33 cellular contexts compared by ENCODE assay signal in genomic region chr1:54679706-54680105, GRCh38. TPM values are rescaled to one million over a fixed set of nuclear protein-coding genes. Genes with fewer than 3 reads are reported as not detected.
"Had no signal": no experiment of that assay in that cellular context is flagged by ENCODE, and none has a peak within 500 bp of the region (broad histone marks: within the 10 kb centered on the region; RNA-seq: fewer than 3 reads in every experiment).

No MANE protein-coding gene starts in this region.

- FAIRE-seq: astrocyte, colon had no signal

- H3K4me3 ChIP-seq: esophagus muscularis mucosa, gastrocnemius medialis had no signal

- H3K36me3 Mint-ChIP-seq: activated naive CD8-positive, alpha-beta T cell; WTC11 had no signal

- H3K4me1 ChIP-seq: foreskin keratinocyte, gastrocnemius medialis had no signal

- H3K27ac Mint-ChIP-seq: activated CD8-positive, alpha-beta T cell treated with anti-CD3 and anti-CD28 coated beads for 36 hours; activated naive CD8-positive, alpha-beta T cell; activated T-helper 17 cell treated with anti-CD3 and anti-CD28 coated beads, Interleukin-2, amount 50 U/mL, for 72 hours; effector memory CD8-positive, alpha-beta T cell; WTC11 had no signal

- H3K4me1 Mint-ChIP-seq: activated T-helper 17 cell treated with anti-CD3 and anti-CD28 coated beads, Interleukin-2, amount 50 U/mL, for 72 hours; central memory CD8-positive, alpha-beta T cell had no signal

- H3K27me3 Mint-ChIP-seq: activated CD8-positive, alpha-beta T cell treated with anti-CD3 and anti-CD28 coated beads for 36 hours; activated naive CD8-positive, alpha-beta T cell; activated T-helper 17 cell treated with anti-CD3 and anti-CD28 coated beads, Interleukin-2, amount 50 U/mL, for 72 hours; central memory CD8-positive, alpha-beta T cell; effector memory CD8-positive, alpha-beta T cell had no signal

- H3K9me3 Mint-ChIP-seq: activated CD8-positive, alpha-beta T cell treated with anti-CD3 and anti-CD28 coated beads for 36 hours; activated T-cell treated with anti-CD3 and anti-CD28 coated beads, Interleukin-2, amount 50 U/mL, for 4 hours; activated T-helper 17 cell treated with anti-CD3 and anti-CD28 coated beads, Interleukin-2, amount 50 U/mL, for 72 hours; central memory CD8-positive, alpha-beta T cell; effector memory CD8-positive, alpha-beta T cell; WTC11 had no signal

- H3K36me3 ChIP-seq: brain microvascular endothelial cell, gastrocnemius medialis had no signal

- DNase-seq: activated CD4-positive, alpha-beta T cell treated with anti-CD3 and anti-CD28 coated beads for 48 hours; activated CD4-positive, alpha-beta T cell treated with anti-CD3 and anti-CD28 coated beads, Interleukin-2, amount 50 U/mL, for 1 hour; activated CD4-positive, alpha-beta T cell treated with anti-CD3 and anti-CD28 coated beads, Interleukin-2, amount 50 U/mL, for 48 hours; activated CD8-positive, alpha-beta memory T cell treated with anti-CD3 and anti-CD28 coated beads for 24 hours; activated CD8-positive, alpha-beta T cell treated with anti-CD3 and anti-CD28 coated beads for 36 hours; activated effector memory CD4-positive, alpha-beta T cell treated with Interleukin-2 at 50 U/mL for 16 hours; activated gamma-delta T cell treated with Interleukin-2 at 50 U/mL for 16 hours; activated naive CD4-positive, alpha-beta T cell treated with anti-CD3 and anti-CD28 coated beads, Interleukin-2, amount 50 U/mL, for 16 hours; activated naive CD4-positive, alpha-beta T cell treated with Interleukin-2 at 50 U/mL for 16 hours; activated T-cell treated with anti-CD3 and anti-CD28 coated beads, Interleukin-2, amount 50 U/mL, for 4 hours; amniotic stem cell; anterior cingulate cortex; brain microvascular endothelial cell; cortex of kidney; dermis blood vessel endothelial cell; effector CD4-positive, alpha-beta T cell; effector memory CD8-positive, alpha-beta T cell; erythroblast; foreskin keratinocyte; gastrocnemius medialis; glutamatergic neuron; T-helper 2 cell had no signal

- H3K9me3 ChIP-seq: esophagus muscularis mucosa, gastrocnemius medialis had no signal

- H3K4me3 Mint-ChIP-seq: activated CD8-positive, alpha-beta T cell treated with anti-CD3 and anti-CD28 coated beads for 36 hours; activated naive CD8-positive, alpha-beta T cell; activated T-cell treated with anti-CD3 and anti-CD28 coated beads, Interleukin-2, amount 50 U/mL, for 4 hours; activated T-helper 17 cell treated with anti-CD3 and anti-CD28 coated beads, Interleukin-2, amount 50 U/mL, for 72 hours; central memory CD8-positive, alpha-beta T cell; effector memory CD8-positive, alpha-beta T cell; WTC11 had no signal

- ATAC-seq: activated CD4-positive, CD25-positive, alpha-beta regulatory T cell treated with anti-CD3 and anti-CD28 coated beads, Interleukin-2, amount 50 U/mL, for 24 hours; activated CD8-positive, alpha-beta T cell treated with anti-CD3 and anti-CD28 coated beads for 36 hours; activated T-cell treated with anti-CD3 and anti-CD28 coated beads, Interleukin-2, amount 50 U/mL, for 4 hours; activated T-helper 17 cell treated with anti-CD3 and anti-CD28 coated beads, Interleukin-2, amount 50 U/mL, for 72 hours; effector memory CD8-positive, alpha-beta T cell; foreskin keratinocyte; gastrocnemius medialis; WTC11 had no signal

- H3K27me3 ChIP-seq: brain microvascular endothelial cell, esophagus muscularis mucosa, gastrocnemius medialis had no signal

- H3K27ac ChIP-seq: brain microvascular endothelial cell, esophagus muscularis mucosa, foreskin keratinocyte, gastrocnemius medialis had no signal

RNA-seq across cellular contexts. Expression of gene MROH7, which starts 38.1 kb away (rescaled TPM):
- total RNA-seq: astrocyte, foreskin keratinocyte had no signal
- polyA plus RNA-seq: foreskin keratinocyte had no signal

RNA-seq across cellular contexts. Expression of gene FAM151A, which starts 56.4 kb away (rescaled TPM):
- total RNA-seq: activated CD8-positive, alpha-beta T cell treated with anti-CD3 and anti-CD28 coated beads for 36 hours; activated T-cell treated with anti-CD3 and anti-CD28 coated beads, Interleukin-2, amount 50 U/mL, for 4 hours; activated T-helper 17 cell treated with anti-CD3 and anti-CD28 coated beads, Interleukin-2, amount 50 U/mL, for 72 hours; astrocyte; bronchial epithelial cell; cerebellum; dermis blood vessel endothelial cell; esophagus muscularis mucosa; foreskin keratinocyte; gastrocnemius medialis; T-helper 1 cell treated with Interleukin-12 subunit alpha and Interleukin-12 subunit beta and Interleukin-4 antibody, amounts not matched to agents 30 ng/mL and 1 ng/mL, for 36 hours had no signal
